Comparison of ENCODE assay signal across 20 cellular contexts in the genomic region with DNA sequence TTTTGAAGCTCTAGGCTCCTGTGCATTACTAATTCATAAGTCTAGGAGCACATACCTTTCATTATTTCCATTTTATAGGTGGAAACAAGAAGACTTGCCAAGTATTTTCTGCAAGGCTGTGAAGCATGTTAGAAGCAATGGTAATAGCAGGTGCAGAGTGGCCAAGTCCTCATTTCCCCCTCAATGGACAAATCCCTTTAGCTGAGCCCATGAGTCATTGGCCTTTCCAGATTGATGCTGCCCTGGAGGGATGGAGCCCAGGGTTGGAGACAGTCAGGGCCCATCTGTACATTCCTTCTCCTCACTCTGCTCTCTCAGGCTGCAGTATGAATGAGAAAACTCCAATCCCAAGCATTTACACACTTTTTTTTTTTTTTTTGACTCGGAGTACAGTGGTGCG. TPM values are rescaled to one million over a fixed set of nuclear protein-coding genes. Genes with fewer than 3 reads are reported as not detected.
DNase-seq lines count a peak whose midpoint lies in the region; ATAC-seq and TF ChIP-seq lines count a peak whose summit lies in the region.
"Had no signal": no experiment of that assay in that cellular context is flagged by ENCODE, and none has a peak within 500 bp of the region (broad histone marks: within the 10 kb centered on the region; RNA-seq: fewer than 3 reads in every experiment).

No MANE protein-coding gene starts in this region.

- no peaks in the 10 kb centered on the region for H3K36me3 ChIP-seq in Caco-2 (ENCODE audit: control insufficient read depth, insufficient read depth, low read length)
- no peaks in the 10 kb centered on the region; the same call in none of the 2 replicates for H3K36me3 ChIP-seq in WERI-Rb-1

- H3K4me3 ChIP-seq in Caco-2 (ENCODE audit: low read depth, low read length) (no peak overlapping the region), WERI-Rb-1 (ENCODE audit: low read depth, low read length) (peak overlapping the region; percentile 12)
- H3K4me3 ChIP-seq: GM12878 had no signal

- H3K4me1 Mint-ChIP-seq in Caco-2 (ENCODE audit: low read depth, unreplicated experiment), result peaks cover 81% of the 10 kb centered on the region
- peaks cover 0 to 13% (median 0%) of the 10 kb centered on the region in 4 donors for H3K4me1 Mint-ChIP-seq in naive thymus-derived CD8-positive, alpha-beta T cell

- BruUV-seq in Caco-2 (replicated peaks; lab: Mats Ljungman, UMichigan), result no TSS peak

- DNase-seq in Caco-2, result no peak
- DNase-seq in G401 (ENCODE audit: low spot score), result peak; percentile 24
- peak; percentile 84 for DNase-seq in WERI-Rb-1
- DNase-seq in islet precursor cell, result peak; percentile 89
- DNase-seq in substantia nigra (lab: John Stamatoyannopoulos, UW), result no peak
- no peak for DNase-seq in naive thymus-derived CD8-positive, alpha-beta T cell
- DNase-seq in mucosa of gallbladder (ENCODE audit: low spot score), result no peak
- DNase-seq: AML-193; Calu3; CD8-positive, alpha-beta T cell; H9; HFFc6; KBM-7; NCI-H1092; NCI-H1436; NCI-H1930; NCI-H510A treated with DMSO at 0.1 percent for 48 hours; Right ventricle myocardium superior had no signal

- H3K4me1 ChIP-seq in Caco-2, result peaks cover 93% of the 10 kb centered on the region

- H3K27ac Mint-ChIP-seq in Caco-2 (ENCODE audit: unreplicated experiment), result peak overlapping the region; percentile 24
- H3K27ac Mint-ChIP-seq in naive thymus-derived CD8-positive, alpha-beta T cell, result peak overlapping the region in 1 of 10 donors; percentile 30
- H3K27ac Mint-ChIP-seq: CD8-positive, alpha-beta T cell; H9; HFFc6 had no signal

- CTCF ChIA-PET in Caco-2 (lab: Charles Lee), result interaction anchor here (1.3 kb wide), 1 partner anchor 15 kb away, joined by 4 read pairs; no protein-coding TSS in a partner anchor

- no peaks in the 10 kb centered on the region for H3K27me3 Mint-ChIP-seq in Caco-2 (ENCODE audit: insufficient read depth, unreplicated experiment)
- peaks cover 0 to 4% (median 0%) of the 10 kb centered on the region in 5 donors for H3K27me3 Mint-ChIP-seq in naive thymus-derived CD8-positive, alpha-beta T cell

- in situ Hi-C loops in G401 (cut with HindIII; ENCODE audit: low sequenced_read_pairs), result no loop called here

- no peak for TF ChIP-seq CTCF in Caco-2 (IDR thresholded peaks at IDR 0.05; ENCODE audit: insufficient read depth in 1 of 2, low read depth in 1 of 2, low read length in 1 of 2, severe bottlenecking in 1 of 2, unreplicated experiment in 1 of 2)
- TF ChIP-seq CTCF in WERI-Rb-1 (IDR thresholded peaks at IDR 0.05; ENCODE audit: low read depth, low read length), result no peak

- H3K36me3 Mint-ChIP-seq in Caco-2 (ENCODE audit: insufficient read depth, unreplicated experiment), result peaks cover 65% of the 10 kb centered on the region
- no peaks in the 10 kb centered on the region for H3K36me3 Mint-ChIP-seq in naive thymus-derived CD8-positive, alpha-beta T cell
- H3K36me3 Mint-ChIP-seq: CD8-positive, alpha-beta T cell had no signal

- H3K4me3 Mint-ChIP-seq in Caco-2 (ENCODE audit: unreplicated experiment), result no peak overlapping the region
- H3K4me3 Mint-ChIP-seq in naive thymus-derived CD8-positive, alpha-beta T cell, result no peak overlapping the region
- H3K4me3 Mint-ChIP-seq: CD8-positive, alpha-beta T cell; H9; HFFc6 had no signal

- H3K27me3 ChIP-seq in Caco-2 (replicated peaks; ENCODE audit: control insufficient read depth, insufficient read depth, low read length), result no peaks in the 10 kb centered on the region
- H3K27me3 ChIP-seq in WERI-Rb-1 (ENCODE audit: insufficient read depth, low read depth, severe bottlenecking), result no peaks in the 10 kb centered on the region

- H3K9me3 Mint-ChIP-seq in Caco-2 (ENCODE audit: unreplicated experiment), result no peaks in the 10 kb centered on the region
- H3K9me3 Mint-ChIP-seq in naive thymus-derived CD8-positive, alpha-beta T cell, result no peaks in the 10 kb centered on the region
- H3K9me3 Mint-ChIP-seq: CD8-positive, alpha-beta T cell; HFFc6 had no signal

- H3K27ac ChIP-seq in WERI-Rb-1 (peak overlapping the region; percentile 88), substantia nigra (ENCODE audit: low read depth, low read length, poor library complexity, severe bottlenecking) (no peak overlapping the region)

- intact Hi-C loops in Caco-2 (cut with micrococcal nuclease; ENCODE audit: unreplicated experiment), result no loop called here

- no peak for ATAC-seq in naive thymus-derived CD8-positive, alpha-beta T cell
- no peak for ATAC-seq in GM18517 (IDR thresholded peaks at IDR 0.05; ENCODE audit: unreplicated experiment)
- ATAC-seq: CD8-positive, alpha-beta T cell; GM12878 had no signal

- POLR2A ChIA-PET in Caco-2 (lab: Charles Lee), result no interaction called here
- POLR2A ChIA-PET in naive thymus-derived CD8-positive, alpha-beta T cell (lab: Charles Lee), result no interaction called here

- no peaks in the 10 kb centered on the region for H3K9me3 ChIP-seq in Caco-2
- no peaks in the 10 kb centered on the region for H3K9me3 ChIP-seq in WERI-Rb-1 (ENCODE audit: severe bottlenecking)

RNA-seq across cellular contexts. Expression of a gene that starts 6.6 kb away (rescaled TPM):
- 81.7 and 88.4 TPM in 2 replicates for total RNA-seq in Caco-2 (2022)
- total RNA-seq in G401 (2014; rRNA removed; shearing (Covaris generic)), result not detected in 2 replicates
- total RNA-seq in naive thymus-derived CD8-positive, alpha-beta T cell, result under 1 TPM in 1 of 2 experiments, not detected in 1; 0.66 TPM
- polyA plus RNA-seq in naive thymus-derived CD8-positive, alpha-beta T cell, result 1 to 10 TPM in 2 of 3 donors, under 1 TPM in 1; 0.39 to 1.6 (median 1.5) TPM
- 194 TPM for total RNA-seq in mucosa of gallbladder

Comparison
In these comparisons a context has a peak if more than half of its experiments do, and no peak if none do; other contexts are left out.
1. DNase-seq: peak in G401 (single experiment), WERI-Rb-1 (single experiment) and islet precursor cell (single experiment); none in Caco-2 (0 of 2), substantia nigra (0 of 49), naive thymus-derived CD8-positive, alpha-beta T cell (0 of 10) and mucosa of gallbladder (single experiment).
2. RNA of a gene that starts 6.6 kb away (total RNA-seq): 194 TPM in mucosa of gallbladder (single experiment) and 81.7 to 88.4 TPM in Caco-2; 0.66 TPM in naive thymus-derived CD8-positive, alpha-beta T cell and not detected in G401; every median in the first group is over 10 times any median in the second.